In genomic region chrX:133892337-133892736, GRCh38 we compare ENCODE assay signal across 15 cellular contexts.
"Had no signal": no experiment of that assay in that cellular context is flagged by ENCODE, and none has a peak within 500 bp of the region (broad histone marks: within the 10 kb centered on the region; RNA-seq: fewer than 3 reads in every experiment).

No MANE protein-coding gene starts in this region.

- H3K4me1 ChIP-seq: ascending aorta, colonic mucosa, gastroesophageal sphincter, sigmoid colon, transverse colon had no signal

- H3K9me3 Mint-ChIP-seq: activated B cell treated with CpG ODN at 0.5 μM for 24 hours; activated CD4-positive, alpha-beta T cell treated with anti-CD3 and anti-CD28 coated beads, Interleukin-2, amount 10 ng/mL, durations not matched to agents 24 days and 14 days; activated naive CD8-positive, alpha-beta T cell treated with anti-CD3 and anti-CD28 coated beads, Interleukin-2, amount 50 U/mL, for 24 hours; naive thymus-derived CD8-positive, alpha-beta T cell had no signal

- H3K27ac ChIP-seq: ascending aorta, colonic mucosa, gastroesophageal sphincter, sigmoid colon, transverse colon had no signal

- ATAC-seq: activated naive CD8-positive, alpha-beta T cell treated with anti-CD3 and anti-CD28 coated beads, Interleukin-2, amount 50 U/mL, for 24 hours; gastroesophageal sphincter; naive thymus-derived CD8-positive, alpha-beta T cell; stimulated activated naive B cell treated with anti-CD40 and anti-IgM and Interleukin-4, amounts not matched to agents 10 μg/mL and 1 μg/mL and 100 μg/mL, for 72 hours; T-helper 17 cell had no signal

- H3K27me3 Mint-ChIP-seq: activated B cell treated with CpG ODN at 0.5 μM for 24 hours; activated CD4-positive, alpha-beta T cell treated with anti-CD3 and anti-CD28 coated beads, Interleukin-2, amount 10 ng/mL, durations not matched to agents 24 days and 14 days; activated naive CD8-positive, alpha-beta T cell treated with anti-CD3 and anti-CD28 coated beads, Interleukin-2, amount 50 U/mL, for 24 hours; naive thymus-derived CD8-positive, alpha-beta T cell had no signal

- DNase-seq: activated B cell treated with CpG ODN at 0.5 μM for 24 hours; activated CD4-positive, alpha-beta T cell treated with anti-CD3 and anti-CD28 coated beads, Interleukin-2, amount 10 ng/mL, durations not matched to agents 24 days and 14 days; activated naive CD4-positive, alpha-beta T cell treated with Interleukin-2 at 50 U/mL for 16 hours; activated naive CD8-positive, alpha-beta T cell treated with anti-CD3 and anti-CD28 coated beads, Interleukin-2, amount 50 U/mL, for 24 hours; colonic mucosa; effector CD8-positive, alpha-beta T cell; naive thymus-derived CD8-positive, alpha-beta T cell; sigmoid colon; stimulated activated CD4-positive, alpha-beta T cell treated with anti-CD3 and anti-CD28 coated beads, Interleukin-2, amount 100 ng/mL, for 24 hours; stimulated activated naive B cell treated with anti-CD40 and anti-IgM and Interleukin-4, amounts not matched to agents 10 μg/mL and 1 μg/mL and 100 μg/mL, for 72 hours; T-helper 17 cell; transverse colon had no signal

- H3K9me3 ChIP-seq: ascending aorta, colonic mucosa, gastroesophageal sphincter, sigmoid colon, transverse colon had no signal

- H3K4me1 Mint-ChIP-seq: activated B cell treated with CpG ODN at 0.5 μM for 24 hours; activated CD4-positive, alpha-beta T cell treated with anti-CD3 and anti-CD28 coated beads, Interleukin-2, amount 10 ng/mL, durations not matched to agents 24 days and 14 days; activated naive CD8-positive, alpha-beta T cell treated with anti-CD3 and anti-CD28 coated beads, Interleukin-2, amount 50 U/mL, for 24 hours; naive thymus-derived CD8-positive, alpha-beta T cell; stimulated activated naive B cell treated with anti-CD40 and anti-IgM and Interleukin-4, amounts not matched to agents 10 μg/mL and 1 μg/mL and 100 μg/mL, for 72 hours; T-helper 17 cell had no signal

- H3K4me3 ChIP-seq: ascending aorta, colonic mucosa, gastroesophageal sphincter, lung, sigmoid colon, transverse colon had no signal

- H3K27ac Mint-ChIP-seq: activated B cell treated with CpG ODN at 0.5 μM for 24 hours; activated CD4-positive, alpha-beta T cell treated with anti-CD3 and anti-CD28 coated beads, Interleukin-2, amount 10 ng/mL, durations not matched to agents 24 days and 14 days; activated naive CD8-positive, alpha-beta T cell treated with anti-CD3 and anti-CD28 coated beads, Interleukin-2, amount 50 U/mL, for 24 hours; naive thymus-derived CD8-positive, alpha-beta T cell; stimulated activated naive B cell treated with anti-CD40 and anti-IgM and Interleukin-4, amounts not matched to agents 10 μg/mL and 1 μg/mL and 100 μg/mL, for 72 hours; T-helper 17 cell had no signal

- H3K4me3 Mint-ChIP-seq: activated B cell treated with CpG ODN at 0.5 μM for 24 hours; activated CD4-positive, alpha-beta T cell treated with anti-CD3 and anti-CD28 coated beads, Interleukin-2, amount 10 ng/mL, durations not matched to agents 24 days and 14 days; activated naive CD8-positive, alpha-beta T cell treated with anti-CD3 and anti-CD28 coated beads, Interleukin-2, amount 50 U/mL, for 24 hours; naive thymus-derived CD8-positive, alpha-beta T cell; stimulated activated naive B cell treated with anti-CD40 and anti-IgM and Interleukin-4, amounts not matched to agents 10 μg/mL and 1 μg/mL and 100 μg/mL, for 72 hours; T-helper 17 cell had no signal

- H3K27me3 ChIP-seq: ascending aorta, colonic mucosa, gastroesophageal sphincter, sigmoid colon, transverse colon had no signal

- H3K36me3 ChIP-seq: ascending aorta, colonic mucosa, gastroesophageal sphincter, sigmoid colon, transverse colon had no signal

- H3K36me3 Mint-ChIP-seq: naive thymus-derived CD8-positive, alpha-beta T cell; stimulated activated naive B cell treated with anti-CD40 and anti-IgM and Interleukin-4, amounts not matched to agents 10 μg/mL and 1 μg/mL and 100 μg/mL, for 72 hours had no signal
